1 cellular context compared by ENCODE assay signal in genomic region chr7:99478464-99479440, GRCh38.
TF ChIP-seq lines count a peak whose summit lies in the region.

No MANE protein-coding gene starts in this region.

TF ChIP-seq in SK-N-SH, 30 proteins besides CTCF, POLR2A, EP300 and RAD21 (continued from another document):
- TF ChIP-seq PBX3 (IDR thresholded peaks at IDR 0.05) (no peak), FOXM1 (IDR thresholded peaks at IDR 0.05; ENCODE audit: low read depth) (no peak), FOXJ3 (CRISPR knock-in tag; IDR thresholded peaks at IDR 0.05) (no peak), RCOR1 (IDR thresholded peaks at IDR 0.05; ENCODE audit: low read length) (no peak), GABPA (IDR thresholded peaks at IDR 0.05; ENCODE audit: low read depth) (no peak)
